28 cellular contexts compared by ENCODE assay signal in the genomic region with DNA sequence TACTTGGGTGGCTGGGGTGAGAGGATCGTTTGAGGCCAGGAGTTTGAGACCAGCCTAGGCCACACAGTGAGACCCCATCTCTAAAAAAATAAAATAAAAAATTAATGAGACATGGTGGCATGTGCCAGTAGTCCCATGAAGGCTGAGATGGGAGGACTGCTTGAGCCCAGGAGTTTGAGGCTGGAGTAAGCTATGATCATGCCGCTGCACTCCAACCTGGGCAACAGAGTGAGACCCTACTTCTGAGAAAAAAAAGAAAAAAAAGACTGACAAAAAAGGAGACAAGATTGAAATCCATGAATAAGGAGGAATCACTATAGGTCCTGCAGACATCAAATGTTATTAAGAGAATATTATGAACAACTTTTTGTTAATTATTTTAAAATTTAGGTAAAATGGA.
"Had no signal": no experiment of that assay in that cellular context is flagged by ENCODE, and none has a peak within 500 bp of the region (broad histone marks: within the 10 kb centered on the region; RNA-seq: fewer than 3 reads in every experiment).

No MANE protein-coding gene starts in this region.

- H3K9me3 ChIP-seq: esophagus muscularis mucosa, gastrocnemius medialis, heart left ventricle had no signal

- H3K27me3 ChIP-seq: brain microvascular endothelial cell, esophagus muscularis mucosa, foreskin keratinocyte, gastrocnemius medialis, heart left ventricle had no signal

- DNase-seq: activated B cell treated with CpG ODN at 0.5 μM for 24 hours; activated CD4-positive, alpha-beta T cell treated with anti-CD3 and anti-CD28 coated beads for 48 hours; activated CD4-positive, alpha-beta T cell treated with anti-CD3 and anti-CD28 coated beads, Interleukin-2, amount 50 U/mL, for 1 hour; activated CD4-positive, alpha-beta T cell treated with anti-CD3 and anti-CD28 coated beads, Interleukin-2, amount 50 U/mL, for 48 hours; activated CD8-positive, alpha-beta memory T cell treated with anti-CD3 and anti-CD28 coated beads for 24 hours; activated CD8-positive, alpha-beta T cell treated with anti-CD3 and anti-CD28 coated beads for 36 hours; activated gamma-delta T cell; activated naive CD4-positive, alpha-beta T cell treated with anti-CD3 and anti-CD28 coated beads, Interleukin-2, amount 50 U/mL, for 16 hours; activated naive CD4-positive, alpha-beta T cell treated with Interleukin-2 at 50 U/mL for 16 hours; activated T-cell treated with anti-CD3 and anti-CD28 coated beads, Interleukin-2, amount 50 U/mL, for 48 hours; amniotic stem cell; anterior cingulate cortex; brain microvascular endothelial cell; cortex of kidney; effector CD8-positive, alpha-beta T cell; erythroblast; foreskin keratinocyte; gastrocnemius medialis; glutamatergic neuron; heart left ventricle; T-helper 1 cell; T-helper 17 cell; T1000; WERI-Rb-1 had no signal

- H3K9me3 Mint-ChIP-seq: activated B cell treated with CpG ODN at 0.5 μM for 24 hours; activated CD8-positive, alpha-beta T cell treated with anti-CD3 and anti-CD28 coated beads for 36 hours; T-helper 2 cell treated with Interferon-gamma antibody and Interleukin-4, amounts not matched to agents 5 μg/mL and 100 μg/mL, for 36 hours had no signal

- H3K27ac Mint-ChIP-seq: activated B cell treated with CpG ODN at 0.5 μM for 24 hours; activated CD8-positive, alpha-beta T cell treated with anti-CD3 and anti-CD28 coated beads for 36 hours; activated naive CD8-positive, alpha-beta T cell; T-helper 17 cell; T-helper 2 cell treated with Interferon-gamma antibody and Interleukin-4, amounts not matched to agents 5 μg/mL and 100 μg/mL, for 36 hours had no signal

- H3K4me1 Mint-ChIP-seq: activated B cell treated with CpG ODN at 0.5 μM for 24 hours had no signal

- H3K4me3 Mint-ChIP-seq: activated B cell treated with CpG ODN at 0.5 μM for 24 hours; activated CD8-positive, alpha-beta T cell treated with anti-CD3 and anti-CD28 coated beads for 36 hours; activated naive CD8-positive, alpha-beta T cell; T-helper 17 cell; T-helper 2 cell treated with Interferon-gamma antibody and Interleukin-4, amounts not matched to agents 5 μg/mL and 100 μg/mL, for 36 hours had no signal

- ATAC-seq: activated CD4-positive, CD25-positive, alpha-beta regulatory T cell treated with anti-CD3 and anti-CD28 coated beads, Interleukin-2, amount 50 U/mL, for 24 hours; activated CD8-positive, alpha-beta T cell treated with anti-CD3 and anti-CD28 coated beads for 36 hours; foreskin keratinocyte; gastrocnemius medialis; heart left ventricle; T-helper 17 cell had no signal

- H3K4me1 ChIP-seq: esophagus muscularis mucosa, foreskin keratinocyte, gastrocnemius medialis had no signal

- H3K4me3 ChIP-seq: esophagus muscularis mucosa, gastrocnemius medialis, heart left ventricle had no signal

- H3K27ac ChIP-seq: brain microvascular endothelial cell, esophagus muscularis mucosa, foreskin keratinocyte, gastrocnemius medialis, heart left ventricle, WERI-Rb-1 had no signal

- H3K27me3 Mint-ChIP-seq: activated B cell treated with CpG ODN at 0.5 μM for 24 hours; activated CD8-positive, alpha-beta T cell treated with anti-CD3 and anti-CD28 coated beads for 36 hours; activated naive CD8-positive, alpha-beta T cell; T-helper 17 cell had no signal
